ENCODE assay signal across 18 cellular contexts in genomic region chr2:240289701-240290431, GRCh38.
"Had no signal": no experiment of that assay in that cellular context is flagged by ENCODE, and none has a peak within 500 bp of the region (broad histone marks: within the 10 kb centered on the region; RNA-seq: fewer than 3 reads in every experiment).

No MANE protein-coding gene starts in this region.

- H3K9me3 ChIP-seq: neutrophil, pancreas, psoas muscle, tibial artery had no signal

- H3K27ac ChIP-seq: neutrophil, pancreas, psoas muscle, skin epidermis, tibial artery had no signal

- ATAC-seq: activated naive CD8-positive, alpha-beta T cell treated with anti-CD3 and anti-CD28 coated beads, Interleukin-2, amount 50 U/mL, for 24 hours; activated T-cell treated with anti-CD3 and anti-CD28 coated beads, Interleukin-2, amount 50 U/mL, for 4 hours; left ventricle myocardium superior; natural killer cell treated with Interleukin-12 subunit alpha and Interleukin-12 subunit beta and Interleukin-15 and Interleukin-18, amount 100 ng/mL, for 72 hours; pancreas; psoas muscle; right cardiac atrium had no signal

- H3K27me3 ChIP-seq: neutrophil, pancreas, tibial artery had no signal

- H3K4me1 ChIP-seq: pancreas had no signal

- H3K36me3 ChIP-seq: neutrophil, pancreas, tibial artery had no signal

- DNase-seq: activated CD8-positive, alpha-beta memory T cell treated with anti-CD3 and anti-CD28 coated beads, Interleukin-2, amount 50 U/mL, for 48 hours; activated naive CD4-positive, alpha-beta T cell treated with anti-CD3 and anti-CD28 coated beads, Interleukin-2, amount 50 U/mL, for 16 hours; activated naive CD8-positive, alpha-beta T cell treated with anti-CD3 and anti-CD28 coated beads, Interleukin-2, amount 50 U/mL, for 24 hours; activated T-cell treated with anti-CD3 and anti-CD28 coated beads, Interleukin-2, amount 50 U/mL, for 4 hours; caudate nucleus; dermis blood vessel endothelial cell; effector memory CD4-positive, alpha-beta T cell; foreskin melanocyte; left ventricle myocardium superior; stimulated activated CD4-positive, alpha-beta T cell treated with anti-CD3 and anti-CD28 coated beads, Interleukin-1b, Interleukin-23, amount 100 ng/mL, for 48 hours; T-helper 1 cell had no signal

- H3K4me3 ChIP-seq: pancreas, psoas muscle, skin epidermis, tibial artery had no signal
